ENCODE assay signal across 1 cellular context in genomic region chr1:36098650-36099365, GRCh38.
A peak's percentile ranks its signal among the peaks of the same experiment; 100 is the strongest.
TF ChIP-seq lines count a peak whose summit lies in the region.

No MANE protein-coding gene starts in this region.

TF ChIP-seq in HepG2, 621 proteins besides CTCF, POLR2A, EP300 and RAD21:
- TF ChIP-seq SOX13 (IDR thresholded peaks at IDR 0.05) = no peak
- TF ChIP-seq SOX13 (CRISPR knock-in tag; conservative IDR thresholded peaks at IDR 0.05 in 1 of 2, IDR thresholded peaks at IDR 0.05 in 1 of 2) = no peak
- TF ChIP-seq TSC22D2 (CRISPR knock-in tag; IDR thresholded peaks at IDR 0.05; ENCODE audit: borderline replicate concordance) = no peak
- peak; percentile 4 for TF ChIP-seq HNRNPLL (IDR thresholded peaks at IDR 0.05; ENCODE audit: low read depth, low read length, poor library complexity, severe bottlenecking)
- no peak for TF ChIP-seq PPARG (CRISPR knock-in tag; conservative IDR thresholded peaks at IDR 0.05)
- no peak for TF ChIP-seq ZFAT (CRISPR knock-in tag; conservative IDR thresholded peaks at IDR 0.05)
- TF ChIP-seq ZNF281 (CRISPR knock-in tag; IDR thresholded peaks at IDR 0.05; ENCODE audit: borderline replicate concordance) = no peak
- TF ChIP-seq TGIF2 (CRISPR knock-in tag; IDR thresholded peaks at IDR 0.05) = no peak
- TF ChIP-seq ZNF124 (CRISPR knock-in tag; IDR thresholded peaks at IDR 0.05) = no peak
- no peak for TF ChIP-seq DZIP1 (CRISPR knock-in tag; IDR thresholded peaks at IDR 0.05)
- no peak for TF ChIP-seq DBP (CRISPR knock-in tag; IDR thresholded peaks at IDR 0.05; ENCODE audit: not compliant biosample characterization)
- TF ChIP-seq USF2 (IDR thresholded peaks at IDR 0.05; ENCODE audit: low read depth, low read length) = no peak
- no peak for TF ChIP-seq USF2 (CRISPR knock-in tag; IDR thresholded peaks at IDR 0.05; ENCODE audit: borderline replicate concordance)
- TF ChIP-seq ZBTB21 (CRISPR knock-in tag; IDR thresholded peaks at IDR 0.05) = no peak
- TF ChIP-seq PRPF4 (IDR thresholded peaks at IDR 0.05; ENCODE audit: low read depth, low read length, poor library complexity, severe bottlenecking) = no peak
- TF ChIP-seq ZNF34 (CRISPR knock-in tag; IDR thresholded peaks at IDR 0.05; ENCODE audit: borderline replicate concordance) = 0 out of 2 replicates have a peak, but pooled peaks have one; percentile 1
- TF ChIP-seq DDIT3 (CRISPR knock-in tag; IDR thresholded peaks at IDR 0.05) = no peak
